ENCODE assay signal across 1 cellular context in genomic region chr12:104600790-104601739, GRCh38.
TF ChIP-seq lines count a peak whose summit lies in the region.

No MANE protein-coding gene starts in this region.

TF ChIP-seq in K562, 482 proteins besides CTCF, POLR2A, EP300 and RAD21 (continued from another document and continues in another):
- TF ChIP-seq, protein P1, sequence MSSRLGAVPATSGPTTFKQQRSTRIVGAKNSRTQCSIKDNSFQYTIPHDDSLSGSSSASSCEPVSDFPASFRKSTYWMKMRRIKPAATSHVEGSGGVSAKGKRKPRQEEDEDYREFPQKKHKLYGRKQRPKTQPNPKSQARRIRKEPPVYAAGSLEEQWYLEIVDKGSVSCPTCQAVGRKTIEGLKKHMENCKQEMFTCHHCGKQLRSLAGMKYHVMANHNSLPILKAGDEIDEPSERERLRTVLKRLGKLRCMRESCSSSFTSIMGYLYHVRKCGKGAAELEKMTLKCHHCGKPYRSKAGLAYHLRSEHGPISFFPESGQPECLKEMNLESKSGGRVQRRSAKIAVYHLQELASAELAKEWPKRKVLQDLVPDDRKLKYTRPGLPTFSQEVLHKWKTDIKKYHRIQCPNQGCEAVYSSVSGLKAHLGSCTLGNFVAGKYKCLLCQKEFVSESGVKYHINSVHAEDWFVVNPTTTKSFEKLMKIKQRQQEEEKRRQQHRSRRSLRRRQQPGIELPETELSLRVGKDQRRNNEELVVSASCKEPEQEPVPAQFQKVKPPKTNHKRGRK (tag; IDR thresholded peaks at IDR 0.05), result peak; percentile 99
- TF ChIP-seq ZNF224 (CRISPR knock-in tag; IDR thresholded peaks at IDR 0.05) (no peak), ETV6 (IDR thresholded peaks at IDR 0.05; ENCODE audit: borderline replicate concordance in 1 of 2, low read depth in 2 of 2, low read length in 1 of 2) (no peak), ETV6 (CRISPR knock-in tag; IDR thresholded peaks at IDR 0.05; ENCODE audit: borderline replicate concordance) (no peak), DDX20 (tag; IDR thresholded peaks at IDR 0.05; ENCODE audit: low read depth) (no peak), MTA1 (IDR thresholded peaks at IDR 0.05; ENCODE audit: borderline replicate concordance) (peak; percentile 84), SPI1 (IDR thresholded peaks at IDR 0.05; ENCODE audit: borderline replicate concordance, low read depth, low read length) (no peak), ZNF511 (CRISPR knock-in tag; IDR thresholded peaks at IDR 0.05) (no peak), PHB2 (IDR thresholded peaks at IDR 0.05; ENCODE audit: low read depth) (peak; percentile 72; the same call in 1 of the 2 replicates), NBN (IDR thresholded peaks at IDR 0.05; ENCODE audit: low read depth) (peak; percentile 56; the same call in 1 of the 2 replicates), ZNF79 (CRISPR knock-in tag; IDR thresholded peaks at IDR 0.05; ENCODE audit: low read depth) (no peak), BACH1 (tag; IDR thresholded peaks at IDR 0.05) (no peak), HOMEZ (CRISPR knock-in tag; IDR thresholded peaks at IDR 0.05) (no peak), NFRKB (IDR thresholded peaks at IDR 0.05; ENCODE audit: low read depth) (peak; percentile 48; the same call in 1 of the 2 replicates), YBX1 (IDR thresholded peaks at IDR 0.05) (peak; percentile 87; the same call in 1 of the 2 replicates), ZNF518B (CRISPR knock-in tag; IDR thresholded peaks at IDR 0.05) (no peak), FOXK2 (conservative IDR thresholded peaks at IDR 0.05 in 1 of 2, IDR thresholded peaks at IDR 0.05 in 1 of 2; ENCODE audit: low read depth in 2 of 2) (0 out of 4 replicates have a peak, but pooled peaks have one; percentile 23 to 48), HDGF (IDR thresholded peaks at IDR 0.05) (peak; percentile 98), NCOA2 (IDR thresholded peaks at IDR 0.05; ENCODE audit: partially characterized antibody in 2 of 2) (peak in 1 of 2 experiments; percentile 18), HNRNPK (IDR thresholded peaks at IDR 0.05; ENCODE audit: low read depth, low read length, poor library complexity, severe bottlenecking) (peak; percentile 37), E2F3 (CRISPR knock-in tag; IDR thresholded peaks at IDR 0.05) (no peak), TAL1 (IDR thresholded peaks at IDR 0.05) (no peak), MEF2A (IDR thresholded peaks at IDR 0.05; ENCODE audit: control insufficient read depth, low read depth, low read length) (no peak), ZSCAN29 (IDR thresholded peaks at IDR 0.05) (no peak; the same call in 1 of the 2 replicates), PYGO2 (tag; IDR thresholded peaks at IDR 0.05) (no peak), LARP7 (IDR thresholded peaks at IDR 0.05) (peak; percentile 97), NR3C1 (CRISPR knock-in tag; IDR thresholded peaks at IDR 0.05) (no peak), TOE1 (IDR thresholded peaks at IDR 0.05; ENCODE audit: borderline replicate concordance) (peak; percentile 71; the same call in 1 of the 2 replicates), TOE1 (CRISPR knock-in tag; IDR thresholded peaks at IDR 0.05; ENCODE audit: borderline replicate concordance, low read depth) (no peak), SRF (CRISPR knock-in tag; IDR thresholded peaks at IDR 0.05) (no peak), ZNF384 (IDR thresholded peaks at IDR 0.05; ENCODE audit: low read depth, low read length) (no peak), ZNF311 (CRISPR knock-in tag; IDR thresholded peaks at IDR 0.05) (no peak), MEF2D (tag; conservative IDR thresholded peaks at IDR 0.05; ENCODE audit: low read depth) (peak; percentile 38), NR2C1 (IDR thresholded peaks at IDR 0.05) (peak; percentile 34; the same call in 1 of the 2 replicates), NR2C1 (tag; IDR thresholded peaks at IDR 0.05) (peak; percentile 46; the same call in 1 of the 2 replicates), MXD1 (CRISPR knock-in tag; IDR thresholded peaks at IDR 0.05; ENCODE audit: borderline replicate concordance, poor library complexity, severe bottlenecking) (no peak), OTX1 (CRISPR knock-in tag; IDR thresholded peaks at IDR 0.05) (peak; percentile 94), SAFB (IDR thresholded peaks at IDR 0.05; ENCODE audit: borderline replicate concordance, low read depth, low read length) (no peak)
- TF ChIP-seq, protein P2, sequence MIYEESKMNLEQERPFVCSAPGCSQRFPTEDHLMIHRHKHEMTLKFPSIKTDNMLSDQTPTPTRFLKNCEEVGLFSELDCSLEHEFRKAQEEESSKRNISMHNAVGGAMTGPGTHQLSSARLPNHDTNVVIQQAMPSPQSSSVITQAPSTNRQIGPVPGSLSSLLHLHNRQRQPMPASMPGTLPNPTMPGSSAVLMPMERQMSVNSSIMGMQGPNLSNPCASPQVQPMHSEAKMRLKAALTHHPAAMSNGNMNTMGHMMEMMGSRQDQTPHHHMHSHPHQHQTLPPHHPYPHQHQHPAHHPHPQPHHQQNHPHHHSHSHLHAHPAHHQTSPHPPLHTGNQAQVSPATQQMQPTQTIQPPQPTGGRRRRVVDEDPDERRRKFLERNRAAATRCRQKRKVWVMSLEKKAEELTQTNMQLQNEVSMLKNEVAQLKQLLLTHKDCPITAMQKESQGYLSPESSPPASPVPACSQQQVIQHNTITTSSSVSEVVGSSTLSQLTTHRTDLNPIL (CRISPR knock-in tag; IDR thresholded peaks at IDR 0.05), result no peak
- TF ChIP-seq, protein P3, sequence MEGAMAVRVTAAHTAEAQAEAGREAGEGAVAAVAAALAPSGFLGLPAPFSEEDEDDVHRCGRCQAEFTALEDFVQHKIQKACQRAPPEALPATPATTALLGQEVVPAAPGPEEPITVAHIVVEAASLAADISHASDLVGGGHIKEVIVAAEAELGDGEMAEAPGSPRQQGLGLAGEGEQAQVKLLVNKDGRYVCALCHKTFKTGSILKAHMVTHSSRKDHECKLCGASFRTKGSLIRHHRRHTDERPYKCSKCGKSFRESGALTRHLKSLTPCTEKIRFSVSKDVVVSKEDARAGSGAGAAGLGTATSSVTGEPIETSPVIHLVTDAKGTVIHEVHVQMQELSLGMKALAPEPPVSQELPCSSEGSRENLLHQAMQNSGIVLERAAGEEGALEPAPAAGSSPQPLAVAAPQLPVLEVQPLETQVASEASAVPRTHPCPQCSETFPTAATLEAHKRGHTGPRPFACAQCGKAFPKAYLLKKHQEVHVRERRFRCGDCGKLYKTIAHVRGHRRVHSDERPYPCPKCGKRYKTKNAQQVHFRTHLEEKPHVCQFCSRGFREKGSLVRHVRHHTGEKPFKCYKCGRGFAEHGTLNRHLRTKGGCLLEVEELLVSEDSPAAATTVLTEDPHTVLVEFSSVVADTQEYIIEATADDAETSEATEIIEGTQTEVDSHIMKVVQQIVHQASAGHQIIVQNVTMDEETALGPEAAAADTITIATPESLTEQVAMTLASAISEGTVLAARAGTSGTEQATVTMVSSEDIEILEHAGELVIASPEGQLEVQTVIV (CRISPR knock-in tag; IDR thresholded peaks at IDR 0.05; ENCODE audit: borderline replicate concordance), result no peak
- TF ChIP-seq, protein P4, sequence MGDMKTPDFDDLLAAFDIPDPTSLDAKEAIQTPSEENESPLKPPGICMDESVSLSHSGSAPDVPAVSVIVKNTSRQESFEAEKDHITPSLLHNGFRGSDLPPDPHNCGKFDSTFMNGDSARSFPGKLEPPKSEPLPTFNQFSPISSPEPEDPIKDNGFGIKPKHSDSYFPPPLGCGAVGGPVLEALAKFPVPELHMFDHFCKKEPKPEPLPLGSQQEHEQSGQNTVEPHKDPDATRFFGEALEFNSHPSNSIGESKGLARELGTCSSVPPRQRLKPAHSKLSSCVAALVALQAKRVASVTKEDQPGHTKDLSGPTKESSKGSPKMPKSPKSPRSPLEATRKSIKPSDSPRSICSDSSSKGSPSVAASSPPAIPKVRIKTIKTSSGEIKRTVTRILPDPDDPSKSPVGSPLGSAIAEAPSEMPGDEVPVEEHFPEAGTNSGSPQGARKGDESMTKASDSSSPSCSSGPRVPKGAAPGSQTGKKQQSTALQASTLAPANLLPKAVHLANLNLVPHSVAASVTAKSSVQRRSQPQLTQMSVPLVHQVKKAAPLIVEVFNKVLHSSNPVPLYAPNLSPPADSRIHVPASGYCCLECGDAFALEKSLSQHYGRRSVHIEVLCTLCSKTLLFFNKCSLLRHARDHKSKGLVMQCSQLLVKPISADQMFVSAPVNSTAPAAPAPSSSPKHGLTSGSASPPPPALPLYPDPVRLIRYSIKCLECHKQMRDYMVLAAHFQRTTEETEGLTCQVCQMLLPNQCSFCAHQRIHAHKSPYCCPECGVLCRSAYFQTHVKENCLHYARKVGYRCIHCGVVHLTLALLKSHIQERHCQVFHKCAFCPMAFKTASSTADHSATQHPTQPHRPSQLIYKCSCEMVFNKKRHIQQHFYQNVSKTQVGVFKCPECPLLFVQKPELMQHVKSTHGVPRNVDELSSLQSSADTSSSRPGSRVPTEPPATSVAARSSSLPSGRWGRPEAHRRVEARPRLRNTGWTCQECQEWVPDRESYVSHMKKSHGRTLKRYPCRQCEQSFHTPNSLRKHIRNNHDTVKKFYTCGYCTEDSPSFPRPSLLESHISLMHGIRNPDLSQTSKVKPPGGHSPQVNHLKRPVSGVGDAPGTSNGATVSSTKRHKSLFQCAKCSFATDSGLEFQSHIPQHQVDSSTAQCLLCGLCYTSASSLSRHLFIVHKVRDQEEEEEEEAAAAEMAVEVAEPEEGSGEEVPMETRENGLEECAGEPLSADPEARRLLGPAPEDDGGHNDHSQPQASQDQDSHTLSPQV (IDR thresholded peaks at IDR 0.05), result peak; percentile 44; the same call in 1 of the 2 replicates
- TF ChIP-seq, protein P5, sequence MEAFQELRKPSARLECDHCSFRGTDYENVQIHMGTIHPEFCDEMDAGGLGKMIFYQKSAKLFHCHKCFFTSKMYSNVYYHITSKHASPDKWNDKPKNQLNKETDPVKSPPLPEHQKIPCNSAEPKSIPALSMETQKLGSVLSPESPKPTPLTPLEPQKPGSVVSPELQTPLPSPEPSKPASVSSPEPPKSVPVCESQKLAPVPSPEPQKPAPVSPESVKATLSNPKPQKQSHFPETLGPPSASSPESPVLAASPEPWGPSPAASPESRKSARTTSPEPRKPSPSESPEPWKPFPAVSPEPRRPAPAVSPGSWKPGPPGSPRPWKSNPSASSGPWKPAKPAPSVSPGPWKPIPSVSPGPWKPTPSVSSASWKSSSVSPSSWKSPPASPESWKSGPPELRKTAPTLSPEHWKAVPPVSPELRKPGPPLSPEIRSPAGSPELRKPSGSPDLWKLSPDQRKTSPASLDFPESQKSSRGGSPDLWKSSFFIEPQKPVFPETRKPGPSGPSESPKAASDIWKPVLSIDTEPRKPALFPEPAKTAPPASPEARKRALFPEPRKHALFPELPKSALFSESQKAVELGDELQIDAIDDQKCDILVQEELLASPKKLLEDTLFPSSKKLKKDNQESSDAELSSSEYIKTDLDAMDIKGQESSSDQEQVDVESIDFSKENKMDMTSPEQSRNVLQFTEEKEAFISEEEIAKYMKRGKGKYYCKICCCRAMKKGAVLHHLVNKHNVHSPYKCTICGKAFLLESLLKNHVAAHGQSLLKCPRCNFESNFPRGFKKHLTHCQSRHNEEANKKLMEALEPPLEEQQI (IDR thresholded peaks at IDR 0.05), result no peak
- TF ChIP-seq, protein P6, sequence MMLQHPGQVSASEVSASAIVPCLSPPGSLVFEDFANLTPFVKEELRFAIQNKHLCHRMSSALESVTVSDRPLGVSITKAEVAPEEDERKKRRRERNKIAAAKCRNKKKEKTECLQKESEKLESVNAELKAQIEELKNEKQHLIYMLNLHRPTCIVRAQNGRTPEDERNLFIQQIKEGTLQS (IDR thresholded peaks at IDR 0.05), result no peak
- TF ChIP-seq, protein P6 (CRISPR knock-in tag; conservative IDR thresholded peaks at IDR 0.05), result no peak
